17 cellular contexts compared by ENCODE assay signal in genomic region chr1:62385923-62386322, GRCh38.
"Had no signal": no experiment of that assay in that cellular context is flagged by ENCODE, and none has a peak within 500 bp of the region (broad histone marks: within the 10 kb centered on the region; RNA-seq: fewer than 3 reads in every experiment).

No MANE protein-coding gene starts in this region.

- H3K36me3 Mint-ChIP-seq: activated CD4-positive, alpha-beta memory T cell treated with anti-CD3 and anti-CD28 coated beads for 36 hours; activated naive CD8-positive, alpha-beta T cell treated with anti-CD3 and anti-CD28 coated beads, Interleukin-2, amount 10 ng/mL, durations not matched to agents 7 days and 5 days; neural progenitor cell; stimulated activated naive B cell treated with anti-CD40 and anti-IgM and Interleukin-4, amounts not matched to agents 10 μg/mL and 1 μg/mL and 100 μg/mL, for 72 hours; T-cell had no signal

- H3K27ac Mint-ChIP-seq: activated B cell treated with CpG ODN at 0.5 μM for 24 hours; activated CD4-positive, alpha-beta memory T cell treated with anti-CD3 and anti-CD28 coated beads for 36 hours; activated naive CD8-positive, alpha-beta T cell treated with anti-CD3 and anti-CD28 coated beads, Interleukin-2, amount 10 ng/mL, durations not matched to agents 7 days and 5 days; neural progenitor cell; stimulated activated naive B cell treated with anti-CD40 and anti-IgM and Interleukin-4, amounts not matched to agents 10 μg/mL and 1 μg/mL and 100 μg/mL, for 72 hours; T-cell had no signal

- FAIRE-seq: frontal cortex, keratinocyte had no signal

- H3K27me3 ChIP-seq: neural progenitor cell, ovary, sigmoid colon, upper lobe of left lung had no signal

- H3K4me3 Mint-ChIP-seq: activated B cell treated with CpG ODN at 0.5 μM for 24 hours; activated CD4-positive, alpha-beta memory T cell treated with anti-CD3 and anti-CD28 coated beads for 36 hours; activated naive CD8-positive, alpha-beta T cell treated with anti-CD3 and anti-CD28 coated beads, Interleukin-2, amount 10 ng/mL, durations not matched to agents 7 days and 5 days; central memory CD8-positive, alpha-beta T cell; neural progenitor cell; stimulated activated naive B cell treated with anti-CD40 and anti-IgM and Interleukin-4, amounts not matched to agents 10 μg/mL and 1 μg/mL and 100 μg/mL, for 72 hours; T-cell had no signal

- H2AFZ ChIP-seq: neural progenitor cell had no signal

- H3K27ac ChIP-seq: coronary artery, neural progenitor cell, ovary, sigmoid colon, upper lobe of left lung had no signal

- H3K9me3 ChIP-seq: ovary, sigmoid colon, upper lobe of left lung had no signal

- DNase-seq: activated B cell treated with CpG ODN at 0.5 μM for 24 hours; activated CD4-positive, alpha-beta memory T cell treated with anti-CD3 and anti-CD28 coated beads for 36 hours; activated CD4-positive, alpha-beta T cell treated with anti-CD3 and anti-CD28 coated beads for 4 hours; activated naive CD4-positive, alpha-beta T cell; activated naive CD8-positive, alpha-beta T cell treated with anti-CD3 and anti-CD28 coated beads, Interleukin-2, amount 10 ng/mL, durations not matched to agents 7 days and 5 days; effector CD4-positive, alpha-beta T cell; ovary; sigmoid colon; stimulated activated naive B cell treated with anti-CD40 and anti-IgM and Interleukin-4, amounts not matched to agents 10 μg/mL and 1 μg/mL and 100 μg/mL, for 72 hours; T-cell had no signal

- H3K4me3 ChIP-seq: coronary artery, lung, neural progenitor cell, ovary, sigmoid colon, upper lobe of left lung had no signal

- H3K36me3 ChIP-seq: neural progenitor cell, ovary, sigmoid colon, upper lobe of left lung had no signal

- H3K9ac ChIP-seq: neural progenitor cell had no signal

- H3K27me3 Mint-ChIP-seq: activated CD4-positive, alpha-beta memory T cell treated with anti-CD3 and anti-CD28 coated beads for 36 hours had no signal

- H3K4me1 Mint-ChIP-seq: activated B cell treated with CpG ODN at 0.5 μM for 24 hours; activated naive CD8-positive, alpha-beta T cell treated with anti-CD3 and anti-CD28 coated beads, Interleukin-2, amount 10 ng/mL, durations not matched to agents 7 days and 5 days; central memory CD8-positive, alpha-beta T cell; stimulated activated naive B cell treated with anti-CD40 and anti-IgM and Interleukin-4, amounts not matched to agents 10 μg/mL and 1 μg/mL and 100 μg/mL, for 72 hours; T-cell had no signal

- H3K4me1 ChIP-seq: upper lobe of left lung had no signal

- H3K9me3 Mint-ChIP-seq: activated B cell treated with CpG ODN at 0.5 μM for 24 hours; activated CD4-positive, alpha-beta memory T cell treated with anti-CD3 and anti-CD28 coated beads for 36 hours; activated naive CD8-positive, alpha-beta T cell treated with anti-CD3 and anti-CD28 coated beads, Interleukin-2, amount 10 ng/mL, durations not matched to agents 7 days and 5 days; central memory CD8-positive, alpha-beta T cell; T-cell had no signal

- ATAC-seq: stimulated activated naive B cell treated with anti-CD40 and anti-IgM and Interleukin-4, amounts not matched to agents 10 μg/mL and 1 μg/mL and 100 μg/mL, for 72 hours; T-cell had no signal

- H3K4me2 ChIP-seq: neural progenitor cell had no signal
